ENCODE assay signal across 31 cellular contexts in the genomic region with DNA sequence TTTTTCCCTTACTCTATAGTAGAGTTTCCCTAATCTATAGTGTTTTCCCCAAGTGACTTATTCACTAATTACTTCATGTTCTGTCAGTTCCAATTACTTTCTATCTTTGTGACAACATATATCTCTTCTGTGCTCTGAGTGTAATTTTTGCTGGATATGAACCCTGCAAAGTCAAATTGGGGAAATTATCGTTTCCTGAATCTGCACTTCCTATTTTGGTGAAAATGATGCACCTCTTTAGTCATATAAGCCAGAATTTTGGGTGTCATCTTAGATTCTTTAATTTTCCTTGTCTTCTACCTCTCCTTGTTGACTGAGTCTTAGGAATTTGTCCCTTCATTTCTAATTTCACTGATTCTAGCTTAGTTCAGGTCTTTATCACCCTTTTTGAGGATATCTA.
"Had no signal": no experiment of that assay in that cellular context is flagged by ENCODE, and none has a peak within 500 bp of the region (broad histone marks: within the 10 kb centered on the region; RNA-seq: fewer than 3 reads in every experiment).

No MANE protein-coding gene starts in this region.

- ATAC-seq: activated CD4-positive, alpha-beta T cell treated with anti-CD3 and anti-CD28 coated beads for 36 hours; activated CD4-positive, CD25-positive, alpha-beta regulatory T cell treated with anti-CD3 and anti-CD28 coated beads, Interleukin-2, amount 50 U/mL, for 24 hours; activated CD8-positive, alpha-beta T cell treated with anti-CD3 and anti-CD28 coated beads for 36 hours; activated naive CD4-positive, alpha-beta T cell treated with anti-CD3 and anti-CD28 coated beads, Interleukin-2, amount 50 U/mL, for 72 hours; activated T-cell treated with anti-CD3 and anti-CD28 coated beads, Interleukin-2, amount 50 U/mL, for 4 hours; activated T-cell treated with anti-CD3 and anti-CD28 coated beads, Interleukin-2, amount 50 U/mL, for 72 hours; activated T-helper 17 cell treated with anti-CD3 and anti-CD28 coated beads, Interleukin-2, amount 50 U/mL, for 72 hours; body of pancreas; WTC11 had no signal

- DNase-seq: activated CD4-positive, alpha-beta memory T cell treated with anti-CD3 and anti-CD28 coated beads for 36 hours; activated CD4-positive, alpha-beta T cell treated with anti-CD3 and anti-CD28 coated beads for 1 hour; activated CD4-positive, alpha-beta T cell treated with anti-CD3 and anti-CD28 coated beads for 36 hours; activated CD4-positive, alpha-beta T cell treated with anti-CD3 and anti-CD28 coated beads for 48 hours; activated CD4-positive, alpha-beta T cell treated with anti-CD3 and anti-CD28 coated beads, Interleukin-2, amount 10 ng/mL, durations not matched to agents 7 days and 5 days; activated CD4-positive, CD25-positive, alpha-beta regulatory T cell; activated CD8-positive, alpha-beta memory T cell treated with anti-CD3 and anti-CD28 coated beads, Interleukin-2, amount 50 U/mL, for 4 hours; activated CD8-positive, alpha-beta T cell treated with anti-CD3 and anti-CD28 coated beads for 36 hours; activated effector memory CD4-positive, alpha-beta T cell treated with anti-CD3 and anti-CD28 coated beads, Interleukin-2, amount 50 U/mL, for 16 hours; activated gamma-delta T cell treated with Interleukin-2 at 50 U/mL for 16 hours; activated naive CD4-positive, alpha-beta T cell; activated naive CD4-positive, alpha-beta T cell treated with anti-CD3 and anti-CD28 coated beads for 36 hours; activated naive CD4-positive, alpha-beta T cell treated with anti-CD3 and anti-CD28 coated beads, Interleukin-2, amount 50 U/mL, for 16 hours; activated naive CD8-positive, alpha-beta T cell treated with anti-CD3 and anti-CD28 coated beads for 36 hours; activated T-cell treated with anti-CD3 and anti-CD28 coated beads for 4 hours; activated T-cell treated with anti-CD3 and anti-CD28 coated beads, Interleukin-2, amount 50 U/mL, for 1 hour; activated T-cell treated with anti-CD3 and anti-CD28 coated beads, Interleukin-2, amount 50 U/mL, for 4 hours; activated T-cell treated with anti-CD3 and anti-CD28 coated beads, Interleukin-2, amount 50 U/mL, for 72 hours; adrenal gland; amniotic stem cell; aorta; body of pancreas; brain microvascular endothelial cell; central memory CD4-positive, alpha-beta T cell; T-helper 2 cell; T-helper 9 cell; WERI-Rb-1 had no signal
